8 cellular contexts compared by ENCODE assay signal in the genomic region with DNA sequence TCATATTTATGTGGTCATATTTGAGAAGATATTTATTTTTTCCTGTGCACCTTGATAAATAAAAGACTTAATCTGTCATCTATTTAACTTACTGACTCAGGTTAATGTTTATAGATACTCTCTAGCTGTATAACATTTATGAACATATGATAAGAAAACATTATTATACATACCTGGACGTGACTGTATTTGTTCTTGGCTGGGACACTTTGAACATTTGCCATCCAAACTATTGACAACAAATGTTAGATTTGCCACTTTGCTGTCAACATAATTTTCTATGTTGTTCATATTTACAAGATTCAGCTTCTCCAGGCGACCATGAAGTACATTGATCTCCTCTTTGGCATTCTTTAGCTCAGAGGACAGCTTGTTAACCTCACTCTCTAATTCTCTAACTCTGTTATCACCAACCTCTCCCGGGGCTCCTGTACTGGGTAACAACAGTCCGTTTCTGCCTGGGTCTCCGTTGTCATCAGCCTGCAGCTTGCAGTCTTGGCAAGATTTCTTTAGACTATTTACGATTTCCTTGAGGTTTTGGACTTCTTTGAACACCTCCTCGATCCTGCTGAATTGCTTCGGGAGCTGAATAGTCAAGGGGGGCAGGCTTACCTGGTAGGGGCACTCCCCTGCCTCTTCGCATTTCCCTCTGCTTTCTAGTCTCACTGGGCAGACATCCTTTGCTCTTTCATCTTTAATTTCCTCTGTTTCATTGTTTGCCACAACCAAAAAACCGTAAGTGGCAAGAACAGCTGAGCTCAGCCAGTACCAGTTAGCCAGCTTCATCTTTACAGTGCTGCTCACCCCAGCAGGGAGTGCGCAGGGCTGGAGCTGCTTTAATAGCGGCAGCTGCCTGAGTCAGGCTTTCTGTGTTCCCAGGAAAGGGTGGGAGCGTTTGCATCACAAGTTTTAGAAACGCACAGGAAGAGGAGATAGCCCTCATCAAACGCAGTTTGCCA. TPM values are rescaled to one million over a fixed set of nuclear protein-coding genes. Genes with fewer than 3 reads are reported as not detected.
A peak's percentile ranks its signal among the peaks of the same experiment; 100 is the strongest.
DNase-seq lines count a peak whose midpoint lies in the region; ATAC-seq and TF ChIP-seq lines count a peak whose summit lies in the region.

A gene with protein sequence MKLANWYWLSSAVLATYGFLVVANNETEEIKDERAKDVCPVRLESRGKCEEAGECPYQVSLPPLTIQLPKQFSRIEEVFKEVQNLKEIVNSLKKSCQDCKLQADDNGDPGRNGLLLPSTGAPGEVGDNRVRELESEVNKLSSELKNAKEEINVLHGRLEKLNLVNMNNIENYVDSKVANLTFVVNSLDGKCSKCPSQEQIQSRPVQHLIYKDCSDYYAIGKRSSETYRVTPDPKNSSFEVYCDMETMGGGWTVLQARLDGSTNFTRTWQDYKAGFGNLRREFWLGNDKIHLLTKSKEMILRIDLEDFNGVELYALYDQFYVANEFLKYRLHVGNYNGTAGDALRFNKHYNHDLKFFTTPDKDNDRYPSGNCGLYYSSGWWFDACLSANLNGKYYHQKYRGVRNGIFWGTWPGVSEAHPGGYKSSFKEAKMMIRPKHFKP (minus strand): TSS at position 812 of the 959 bp plus-strand sequence. CDS start 26 bp downstream, at position 786.

- H3K4me1 Mint-ChIP-seq in MCF 10A (ENCODE audit: insufficient read depth, unreplicated experiment), result no peaks in the 10 kb centered on the region
- peaks cover 36% of the 10 kb centered on the region for H3K4me1 Mint-ChIP-seq in memory B cell
- H3K4me1 Mint-ChIP-seq in stimulated activated naive CD8-positive, alpha-beta T cell treated with anti-CD3 and anti-CD28 coated beads, Interleukin-15, Interleukin-2, amounts not matched to agents 100 ng/mL and 50 ng/mL, for 24 hours (ENCODE audit: low read depth), result peaks cover 44% of the 10 kb centered on the region

- in situ Hi-C loops in GM13977 (cut with MboI; ENCODE audit: low pct_unique_long_range_greater_than_20kb, low sequenced_read_pairs, unreplicated experiment), result no loop called here

- H3K27ac Mint-ChIP-seq in MCF 10A (ENCODE audit: low read depth, unreplicated experiment) (no peak within 1 kb of the TSS), memory B cell (peak within 1 kb of the TSS; percentile 92)
- H3K27ac Mint-ChIP-seq in stimulated activated naive CD8-positive, alpha-beta T cell treated with anti-CD3 and anti-CD28 coated beads, Interleukin-15, Interleukin-2, amounts not matched to agents 100 ng/mL and 50 ng/mL, for 24 hours, result peak within 1 kb of the TSS; percentile 77

- POLR2A ChIA-PET in MCF 10A (lab: Yijun Ruan, JAX), result no interaction called here

- CTCF ChIA-PET in MCF 10A (lab: Yijun Ruan, JAX), result interaction anchor here (0.5 kb wide), 1 partner anchor 1076 kb away, joined by 3 read pairs; no protein-coding TSS in a partner anchor

- BruUV-seq in MCF 10A (replicated peaks; lab: Mats Ljungman, UMichigan), result no TSS peak

- peaks cover 6% of the 10 kb centered on the region for H3K36me3 Mint-ChIP-seq in MCF 10A (ENCODE audit: insufficient read depth, unreplicated experiment)
- peaks cover 4% of the 10 kb centered on the region for H3K36me3 Mint-ChIP-seq in memory B cell
- no peaks in the 10 kb centered on the region for H3K36me3 Mint-ChIP-seq in stimulated activated naive CD8-positive, alpha-beta T cell treated with anti-CD3 and anti-CD28 coated beads, Interleukin-15, Interleukin-2, amounts not matched to agents 100 ng/mL and 50 ng/mL, for 24 hours (ENCODE audit: low read depth)

- H3K27ac ChIP-seq in breast epithelium (peak within 1 kb of the TSS; percentile 1 to 10), duodenal mucosa (ENCODE audit: low read depth, low read length) (peak within 1 kb of the TSS; percentile 26)

- TF ChIP-seq CTCF in breast epithelium (IDR thresholded peaks at IDR 0.05) (no peak), MCF 10A (IDR thresholded peaks at IDR 0.05; ENCODE audit: unreplicated experiment) (no peak), WI38 (IDR thresholded peaks at IDR 0.05; ENCODE audit: low read depth, low read length) (no peak), GM13977 (IDR thresholded peaks at IDR 0.05; ENCODE audit: extremely low read depth, insufficient read depth, missing control alignments) (no peak)

- H3K4me3 Mint-ChIP-seq in MCF 10A (ENCODE audit: unreplicated experiment) (no peak within 1 kb of the TSS), memory B cell (peak within 1 kb of the TSS; percentile 90)
- H3K4me3 Mint-ChIP-seq in stimulated activated naive CD8-positive, alpha-beta T cell treated with anti-CD3 and anti-CD28 coated beads, Interleukin-15, Interleukin-2, amounts not matched to agents 100 ng/mL and 50 ng/mL, for 24 hours, result peak within 1 kb of the TSS; percentile 82

- H3K9me3 Mint-ChIP-seq in MCF 10A (ENCODE audit: unreplicated experiment), result no peaks in the 10 kb centered on the region
- H3K9me3 Mint-ChIP-seq in memory B cell, result no peaks in the 10 kb centered on the region
- no peaks in the 10 kb centered on the region for H3K9me3 Mint-ChIP-seq in stimulated activated naive CD8-positive, alpha-beta T cell treated with anti-CD3 and anti-CD28 coated beads, Interleukin-15, Interleukin-2, amounts not matched to agents 100 ng/mL and 50 ng/mL, for 24 hours

- peak within 1 kb of the TSS; percentile 63 to 76 for H3K9ac ChIP-seq in duodenal mucosa (ENCODE audit: low read depth in 1 of 2, low read length in 2 of 2)

- no peaks in the 10 kb centered on the region for H3K36me3 ChIP-seq in breast epithelium
- no peaks in the 10 kb centered on the region for H3K36me3 ChIP-seq in duodenal mucosa (ENCODE audit: control insufficient read depth in 1 of 2, insufficient read depth in 2 of 2, low read length in 2 of 2)

- H3K27me3 Mint-ChIP-seq in MCF 10A (ENCODE audit: insufficient read depth, unreplicated experiment), result no peaks in the 10 kb centered on the region
- no peaks in the 10 kb centered on the region for H3K27me3 Mint-ChIP-seq in memory B cell
- no peaks in the 10 kb centered on the region for H3K27me3 Mint-ChIP-seq in stimulated activated naive CD8-positive, alpha-beta T cell treated with anti-CD3 and anti-CD28 coated beads, Interleukin-15, Interleukin-2, amounts not matched to agents 100 ng/mL and 50 ng/mL, for 24 hours

- peak within 1 kb of the TSS; percentile 48 to 54 (median 53) for H3K4me3 ChIP-seq in breast epithelium
- H3K4me3 ChIP-seq in WI38 (ENCODE audit: low read depth, low read length), result peak within 1 kb of the TSS; percentile 64
- H3K4me3 ChIP-seq in duodenal mucosa (ENCODE audit: low read depth in 1 of 2, low read length in 2 of 2), result peak within 1 kb of the TSS; percentile 74 to 78

- TF ChIP-seq POLR2A in breast epithelium (IDR thresholded peaks at IDR 0.05), result no peak

- ATAC-seq in memory B cell (ENCODE audit: low read depth), result peak; percentile 37
- ATAC-seq in HG03135 (IDR thresholded peaks at IDR 0.05; ENCODE audit: unreplicated experiment), result no peak

- peak in 1 of 2 donors; percentile 25 for DNase-seq in breast epithelium (ENCODE audit: low spot score in 2 of 2)
- no peak for DNase-seq in MCF 10A (ENCODE audit: unreplicated experiment)
- DNase-seq in memory B cell (ENCODE audit: low spot score in 2 of 2), result no peak
- no peak for DNase-seq in GM13977 (ENCODE audit: low spot score)

- no peaks in the 10 kb centered on the region for H3K27me3 ChIP-seq in breast epithelium
- H3K27me3 ChIP-seq in duodenal mucosa (ENCODE audit: control insufficient read depth in 1 of 2, insufficient read depth in 2 of 2, low read length in 2 of 2), result no peaks in the 10 kb centered on the region

- H3K9me3 ChIP-seq in breast epithelium (no peaks in the 10 kb centered on the region), duodenal mucosa (ENCODE audit: control insufficient read depth in 1 of 2, low read length in 2 of 2) (no peaks in the 10 kb centered on the region)

- intact Hi-C loops in breast epithelium (cut with DNase I; ENCODE audit: low total_unique reads), result no loop called here
- intact Hi-C loops in MCF 10A (cut with micrococcal nuclease), result no loop called here

- H3K4me1 ChIP-seq in breast epithelium, result no peaks in the 10 kb centered on the region
- H3K4me1 ChIP-seq in duodenal mucosa (ENCODE audit: control insufficient read depth in 1 of 2, insufficient read depth in 2 of 2, low read length in 2 of 2), result peaks cover 33 to 46% of the 10 kb centered on the region in 2 donors

RNA-seq across cellular contexts. Expression of the gene that starts here (rescaled TPM):
- total RNA-seq in breast epithelium (10 to 100 TPM; 17.4 to 62.1 (median 23.3) TPM), MCF 10A (2022) (not detected in 2 replicates)

Comparison
In these comparisons a context has a peak if more than half of its experiments do, and no peak if none do; other contexts are left out.
1. RNA of the gene that starts here (total RNA-seq): 17.4 to 62.1 TPM in breast epithelium; not detected in MCF 10A; every median in the first group is over 10 times any median in the second.
2. Peak in every context shown above with its lines, with median percentiles within 50 percentile points of each other: H3K4me3 ChIP-seq.